ENCODE assay signal across 22 cellular contexts in the genomic region with DNA sequence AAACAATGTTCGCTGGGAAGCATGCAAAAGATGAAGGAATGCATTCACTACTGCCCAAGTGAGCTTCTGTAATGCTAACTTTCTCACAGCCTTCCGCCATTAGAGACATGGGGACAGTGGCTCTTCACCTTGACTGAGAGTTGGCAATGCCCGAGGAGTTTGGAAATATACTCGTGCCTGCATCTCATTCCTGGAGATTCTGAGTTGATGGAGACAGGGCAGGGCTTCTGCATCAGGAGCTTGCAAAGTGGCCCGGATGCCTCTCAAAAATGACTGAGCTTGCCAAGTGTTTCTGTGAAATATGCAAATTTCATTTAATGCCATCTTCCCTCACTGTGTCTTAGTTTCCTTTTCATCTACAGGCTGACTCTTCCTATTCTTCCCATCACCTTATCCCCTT.
DNase-seq lines count a peak whose midpoint lies in the region; ATAC-seq, FAIRE-seq and TF ChIP-seq lines count a peak whose summit lies in the region.
"Had no signal": no experiment of that assay in that cellular context is flagged by ENCODE, and none has a peak within 500 bp of the region (broad histone marks: within the 10 kb centered on the region; RNA-seq: fewer than 3 reads in every experiment).

No MANE protein-coding gene starts in this region.

- no peaks in the 10 kb centered on the region for H3K9me3 ChIP-seq in MM.1S (replicated peaks; ENCODE audit: insufficient read depth, low read length)
- no peaks in the 10 kb centered on the region; the same call in 2 of the 3 replicates for H3K9me3 ChIP-seq in GM12878 (replicated peaks; ENCODE audit: control insufficient read depth, insufficient read depth, low read length)
- H3K9me3 ChIP-seq: BE2C, SK-N-SH had no signal

- H3K4me2 ChIP-seq in MM.1S (ENCODE audit: low read depth, low read length) (peak overlapping the region; percentile 27; the same call in 1 of the 2 replicates), GM12878 (ENCODE audit: control insufficient read depth, insufficient read depth) (no peak overlapping the region)
- H3K4me2 ChIP-seq: SK-N-SH had no signal

- no peaks in the 10 kb centered on the region for H3K27me3 Mint-ChIP-seq in natural killer cell treated with Interleukin-12 subunit alpha and Interleukin-12 subunit beta and Interleukin-15 and Interleukin-18, amount 100 ng/mL, for 72 hours
- peaks cover 4% of the 10 kb centered on the region for H3K27me3 Mint-ChIP-seq in activated CD4-positive, alpha-beta T cell treated with anti-CD3 and anti-CD28 coated beads for 36 hours
- H3K27me3 Mint-ChIP-seq: CD8-positive, alpha-beta memory T cell had no signal

- 0 out of 2 replicates have a peak, but pooled peaks cover 12% of the 10 kb centered on the region for H3K4me1 ChIP-seq in MM.1S (ENCODE audit: low read length)
- H3K4me1 ChIP-seq in GM12878 (ENCODE audit: control insufficient read depth, insufficient read depth, low read length) = no peaks in the 10 kb centered on the region
- H3K4me1 ChIP-seq: BE2C had no signal

- no peak for TF ChIP-seq EP300 in GM12878 (IDR thresholded peaks at IDR 0.05; ENCODE audit: borderline replicate concordance in 1 of 2, control insufficient read depth in 1 of 2, low read depth in 2 of 2, low read length in 2 of 2)

- SMC1A ChIA-PET in GM12878 (lab: Charles Lee; ENCODE audit: uncharacterized antibody, unreplicated experiment) = interaction anchor here (0.8 to 3.4 kb wide), 5 partner anchors 10 to 311 kb away, joined by 3 to 11 read pairs (median 4); no protein-coding TSS in a partner anchor

- TF ChIP-seq CTCF in GM12865 (IDR thresholded peaks at IDR 0.05; ENCODE audit: insufficient read depth, low read depth, low read length, missing control alignments) (no peak), MM.1S (IDR thresholded peaks at IDR 0.05; ENCODE audit: low read length) (no peak), GM12878 (IDR thresholded peaks at IDR 0.05 in 2 of 3, conservative IDR thresholded peaks at IDR 0.05 in 1 of 3; ENCODE audit: control insufficient read depth in 2 of 3, extremely low read depth in 1 of 3, insufficient read depth in 1 of 3, low read depth in 3 of 3, low read length in 3 of 3) (no peak)

- no peaks in the 10 kb centered on the region for H3K9me3 Mint-ChIP-seq in natural killer cell treated with Interleukin-12 subunit alpha and Interleukin-12 subunit beta and Interleukin-15 and Interleukin-18, amount 100 ng/mL, for 72 hours
- H3K9me3 Mint-ChIP-seq in activated CD4-positive, alpha-beta T cell treated with anti-CD3 and anti-CD28 coated beads for 36 hours (ENCODE audit: low read depth) = peaks cover 2% of the 10 kb centered on the region

- no TSS peak for BruUV-seq in GM12878 (replicated peaks; lab: Mats Ljungman, UMichigan)

- H4K20me1 ChIP-seq in MM.1S (ENCODE audit: insufficient read depth, low read length) (no peaks in the 10 kb centered on the region), GM12878 (ENCODE audit: control insufficient read depth, insufficient read depth) (no peaks in the 10 kb centered on the region)

- H3K9ac ChIP-seq in MM.1S (ENCODE audit: low read length) = no peak overlapping the region
- no peak overlapping the region for H3K9ac ChIP-seq in GM12878 (ENCODE audit: control insufficient read depth, insufficient read depth, low read length)
- H3K9ac ChIP-seq: SK-N-SH had no signal

- WGBS in GM12878 (ENCODE audit: insufficient coverage, insufficient replicate concordance, low lambda C conversion rate, missing lambda C conversion rate) = 68% methylated on average over 5 of the region's 5 CpGs

- POLR2A ChIA-PET in GM12878 (lab: Charles Lee) = interaction anchor here (1.2 kb wide), 1 partner anchor 9 kb away, joined by 3 read pairs; no protein-coding TSS in a partner anchor
- POLR2A ChIA-PET in activated CD4-positive, alpha-beta T cell treated with anti-CD3 and anti-CD28 coated beads for 36 hours (lab: Charles Lee) = interaction anchor here (0.6 kb wide), 1 partner anchor 1899 kb away, joined by 5 read pairs; no protein-coding TSS in a partner anchor

- no peak for FAIRE-seq in GM12878 (lab: Jason Lieb, UNC)
- FAIRE-seq: RCC 7860 had no signal

- TF ChIP-seq RAD21 in GM12878 (IDR thresholded peaks at IDR 0.05; ENCODE audit: insufficient read depth, low read depth, low read length) = no peak

- CTCF ChIA-PET in GM12878 (lab: Yijun Ruan, JAX) = interaction anchor here (0.6 to 1.3 kb wide), 2 partner anchors 11 to 532 kb away, joined by 3 to 5 read pairs; no protein-coding TSS in a partner anchor
- CTCF ChIA-PET in activated CD4-positive, alpha-beta T cell treated with anti-CD3 and anti-CD28 coated beads for 36 hours (lab: Charles Lee) = interaction anchor here (0.6 to 0.8 kb wide), 2 partner anchors 60 to 712 kb away, joined by 3 to 4 read pairs; no protein-coding TSS in a partner anchor

- H3K4me1 Mint-ChIP-seq in natural killer cell treated with Interleukin-12 subunit alpha and Interleukin-12 subunit beta and Interleukin-15 and Interleukin-18, amount 100 ng/mL, for 72 hours (ENCODE audit: low read depth in 2 of 2) = peaks cover 25 to 34% of the 10 kb centered on the region in 2 donors
- peaks cover 4% of the 10 kb centered on the region for H3K4me1 Mint-ChIP-seq in activated CD4-positive, alpha-beta T cell treated with anti-CD3 and anti-CD28 coated beads for 36 hours

- no peaks in the 10 kb centered on the region for H3K9me2 ChIP-seq in MM.1S (replicated peaks; ENCODE audit: insufficient read depth, low read length)
- H3K9me2 ChIP-seq: SK-N-SH had no signal

- H3K36me3 Mint-ChIP-seq in natural killer cell treated with Interleukin-12 subunit alpha and Interleukin-12 subunit beta and Interleukin-15 and Interleukin-18, amount 100 ng/mL, for 72 hours = no peaks in the 10 kb centered on the region
- H3K36me3 Mint-ChIP-seq in activated CD4-positive, alpha-beta T cell treated with anti-CD3 and anti-CD28 coated beads for 36 hours (ENCODE audit: low read depth) = no peaks in the 10 kb centered on the region
- H3K36me3 Mint-ChIP-seq: CD14-positive monocyte; CD8-positive, alpha-beta memory T cell had no signal

- intact Hi-C loops in GM12878 (cut with micrococcal nuclease; ENCODE audit: unreplicated experiment) = loop anchor here (5.0 kb wide), 1 partner anchor 65 kb away; no protein-coding TSS in a partner anchor
- intact Hi-C loops in activated CD4-positive, alpha-beta T cell treated with anti-CD3 and anti-CD28 coated beads for 36 hours (cut with DNase I, micrococcal nuclease) = loop anchor here in 1 of 2 experiments (10.0 kb wide), 1 partner anchor 58 kb away; no protein-coding TSS in a partner anchor

- peak overlapping the region; percentile 51 for H2AFZ ChIP-seq in MM.1S (ENCODE audit: low read length)
- H2AFZ ChIP-seq in GM12878 (ENCODE audit: control insufficient read depth, low read depth, low read length) = peak overlapping the region; percentile 47

- DNase-seq in GM12865 (ENCODE audit: low read depth) (peak; percentile 42), MM.1S (no peak), GM12878 (ENCODE audit: low read depth, low spot score) (no peak)
- no peak for DNase-seq in natural killer cell treated with Interleukin-12 subunit alpha and Interleukin-12 subunit beta and Interleukin-15 and Interleukin-18, amount 100 ng/mL, for 72 hours (ENCODE audit: low spot score)
- DNase-seq in activated CD4-positive, alpha-beta T cell treated with anti-CD3 and anti-CD28 coated beads for 36 hours = no peak
- DNase-seq: BE2C; CD8-positive, alpha-beta memory T cell; DMS153; DND-41; NCI-H1092 treated with DMSO at 0.1 percent for 48 hours; NCI-H187; NCI-H2081 treated with DMSO at 0.1 percent for 48 hours; NCI-H446 treated with DMSO at 0.1 percent for 48 hours; NCI-H69; SK-N-SH; SW 1271 had no signal

- TF ChIP-seq POLR2A in GM12878 (IDR thresholded peaks at IDR 0.05; ENCODE audit: low read depth, low read length) = no peak

- H3F3A ChIP-seq in MM.1S (ENCODE audit: insufficient read depth, low read length) = no peaks in the 10 kb centered on the region

- H3K79me2 ChIP-seq in MM.1S (ENCODE audit: low read length) (no peaks in the 10 kb centered on the region), GM12878 (ENCODE audit: control insufficient read depth, insufficient read depth, low read length) (no peaks in the 10 kb centered on the region)

- peak overlapping the region; percentile 13 for H3K4me3 ChIP-seq in GM12865 (ENCODE audit: low read depth, low read length)
- no peak overlapping the region for H3K4me3 ChIP-seq in MM.1S (ENCODE audit: low read length)
- no peak overlapping the region for H3K4me3 ChIP-seq in GM12878

- no peak for ATAC-seq in GM12878
- ATAC-seq in natural killer cell treated with Interleukin-12 subunit alpha and Interleukin-12 subunit beta and Interleukin-15 and Interleukin-18, amount 100 ng/mL, for 72 hours = no peak
- ATAC-seq in GM19397 (IDR thresholded peaks at IDR 0.05; ENCODE audit: unreplicated experiment) = no peak
- no peak for ATAC-seq in activated CD4-positive, alpha-beta T cell treated with anti-CD3 and anti-CD28 coated beads for 36 hours
- ATAC-seq in HG02852 (IDR thresholded peaks at IDR 0.05; ENCODE audit: unreplicated experiment) = no peak
- ATAC-seq: HCT116 had no signal

- H3K27me3 ChIP-seq in MM.1S (replicated peaks; ENCODE audit: insufficient read depth, low read length) = no peaks in the 10 kb centered on the region
- no peaks in the 10 kb centered on the region for H3K27me3 ChIP-seq in GM12878 (replicated peaks in 1 of 2; ENCODE audit: control insufficient read depth in 2 of 2, insufficient read depth in 2 of 2, low read length in 1 of 2)
- H3K27me3 ChIP-seq: BE2C had no signal

- RAD21 ChIA-PET in GM12878 (lab: Charles Lee; ENCODE audit: unreplicated experiment) = interaction anchor here (0.8 to 3.0 kb wide), 2 partner anchors 10 to 68 kb away, joined by 3 to 11 read pairs; no protein-coding TSS in a partner anchor

- H3K36me3 ChIP-seq in MM.1S (replicated peaks; ENCODE audit: insufficient read depth, low read length) (no peaks in the 10 kb centered on the region), GM12878 (ENCODE audit: control insufficient read depth in 2 of 2, insufficient read depth in 2 of 2, low read length in 1 of 2) (no peaks in the 10 kb centered on the region; a peak in 1 of 4 replicates)
- H3K36me3 ChIP-seq: BE2C had no signal

- H3K27ac Mint-ChIP-seq in natural killer cell treated with Interleukin-12 subunit alpha and Interleukin-12 subunit beta and Interleukin-15 and Interleukin-18, amount 100 ng/mL, for 72 hours = no peak overlapping the region
- H3K27ac Mint-ChIP-seq in activated CD4-positive, alpha-beta T cell treated with anti-CD3 and anti-CD28 coated beads for 36 hours = no peak overlapping the region
- H3K27ac Mint-ChIP-seq: CD8-positive, alpha-beta memory T cell; T-helper 1 cell treated with Interleukin-12 subunit alpha and Interleukin-12 subunit beta and Interleukin-4 antibody, amounts not matched to agents 30 μg/mL and 1 μg/mL, for 36 hours had no signal

- H3K27ac ChIP-seq in MM.1S (ENCODE audit: low read length) (no peak overlapping the region), GM12878 (ENCODE audit: control insufficient read depth, insufficient read depth) (no peak overlapping the region)

- peak overlapping the region; percentile 86 for H3K4me3 Mint-ChIP-seq in natural killer cell treated with Interleukin-12 subunit alpha and Interleukin-12 subunit beta and Interleukin-15 and Interleukin-18, amount 100 ng/mL, for 72 hours
- no peak overlapping the region for H3K4me3 Mint-ChIP-seq in activated CD4-positive, alpha-beta T cell treated with anti-CD3 and anti-CD28 coated beads for 36 hours
- H3K4me3 Mint-ChIP-seq: CD14-positive monocyte; CD8-positive, alpha-beta memory T cell; T-helper 1 cell treated with Interleukin-12 subunit alpha and Interleukin-12 subunit beta and Interleukin-4 antibody, amounts not matched to agents 30 μg/mL and 1 μg/mL, for 36 hours had no signal

- in situ Hi-C loops in GM12878 (cut with MboI) = no loop called here
